ENCODE assay signal across 8 cellular contexts in the genomic region with DNA sequence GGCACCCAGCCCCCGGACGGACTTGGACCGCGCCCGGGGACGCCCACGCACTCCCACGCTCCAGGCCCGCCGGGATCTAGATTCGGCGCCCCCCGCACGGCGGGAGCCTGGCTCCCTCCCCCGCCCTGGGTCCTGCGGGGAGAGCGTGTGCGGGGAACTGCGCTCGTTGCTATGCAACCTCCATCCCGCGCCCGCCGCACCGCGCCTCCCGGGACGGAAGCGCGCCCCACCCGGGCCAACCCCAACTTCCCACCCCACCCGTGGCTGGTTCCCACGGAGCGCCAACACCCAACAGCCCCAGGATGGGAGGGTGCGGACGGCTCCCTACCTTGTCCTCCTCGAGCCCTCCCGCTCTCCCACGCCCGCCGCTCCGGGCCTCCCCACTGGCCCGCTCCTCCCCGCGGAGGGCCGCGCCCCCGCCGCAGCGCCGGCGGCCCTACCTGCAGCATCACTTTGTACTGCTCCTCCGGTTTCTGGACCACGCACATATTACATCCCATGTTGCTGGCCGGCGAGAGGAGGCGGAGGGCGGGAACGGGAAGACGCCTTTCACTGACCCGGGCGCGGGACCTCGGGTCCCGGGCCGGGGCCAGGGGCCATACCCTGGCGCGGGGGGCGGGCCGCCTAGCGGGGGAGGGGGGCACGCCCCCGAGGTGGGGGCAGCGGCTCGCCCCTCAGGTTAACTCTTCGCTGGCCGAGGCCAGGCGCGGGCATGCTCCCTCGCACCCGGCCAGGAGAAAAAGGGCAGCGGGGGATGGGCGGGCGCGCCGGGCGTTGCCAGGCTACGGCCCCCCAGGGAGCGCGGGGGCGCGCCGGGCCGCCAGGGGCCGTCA. TPM values are rescaled to one million over a fixed set of nuclear protein-coding genes. Genes with fewer than 3 reads are reported as not detected.
DNase-seq lines count a peak whose midpoint lies in the region; FAIRE-seq and TF ChIP-seq lines count a peak whose summit lies in the region.

A gene with protein sequence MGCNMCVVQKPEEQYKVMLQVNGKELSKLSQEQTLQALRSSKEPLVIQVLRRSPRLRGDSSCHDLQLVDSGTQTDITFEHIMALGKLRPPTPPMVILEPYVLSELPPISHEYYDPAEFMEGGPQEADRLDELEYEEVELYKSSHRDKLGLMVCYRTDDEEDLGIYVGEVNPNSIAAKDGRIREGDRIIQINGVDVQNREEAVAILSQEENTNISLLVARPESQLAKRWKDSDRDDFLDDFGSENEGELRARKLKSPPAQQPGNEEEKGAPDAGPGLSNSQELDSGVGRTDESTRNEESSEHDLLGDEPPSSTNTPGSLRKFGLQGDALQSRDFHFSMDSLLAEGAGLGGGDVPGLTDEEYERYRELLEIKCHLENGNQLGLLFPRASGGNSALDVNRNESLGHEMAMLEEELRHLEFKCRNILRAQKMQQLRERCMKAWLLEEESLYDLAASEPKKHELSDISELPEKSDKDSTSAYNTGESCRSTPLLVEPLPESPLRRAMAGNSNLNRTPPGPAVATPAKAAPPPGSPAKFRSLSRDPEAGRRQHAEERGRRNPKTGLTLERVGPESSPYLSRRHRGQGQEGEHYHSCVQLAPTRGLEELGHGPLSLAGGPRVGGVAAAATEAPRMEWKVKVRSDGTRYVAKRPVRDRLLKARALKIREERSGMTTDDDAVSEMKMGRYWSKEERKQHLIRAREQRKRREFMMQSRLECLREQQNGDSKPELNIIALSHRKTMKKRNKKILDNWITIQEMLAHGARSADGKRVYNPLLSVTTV (minus strand): TSS at position 746 of the 833 bp plus-strand sequence. CDS start 246 bp downstream, at position 500.

- H3K36me3 ChIP-seq in testis (ENCODE audit: low read depth, missing control alignments): no peaks in the 10 kb centered on the region

- H3K9me3 Mint-ChIP-seq in T-helper 1 cell treated with Interleukin-12 subunit alpha and Interleukin-12 subunit beta and Interleukin-4 antibody, amounts not matched to agents 30 μg/mL and 1 μg/mL, for 36 hours: no peaks in the 10 kb centered on the region
- H3K9me3 Mint-ChIP-seq in activated naive CD4-positive, alpha-beta T cell treated with anti-CD3 and anti-CD28 coated beads, Interleukin-2, amount 10 ng/mL, durations not matched to agents 7 days and 5 days: no peaks in the 10 kb centered on the region

- no peak for TF ChIP-seq CTCF in testis (IDR thresholded peaks at IDR 0.05)

- H3K9me3 ChIP-seq in testis: no peaks in the 10 kb centered on the region

- no peaks in the 10 kb centered on the region for H3K27me3 ChIP-seq in testis

- peaks cover 3% of the 10 kb centered on the region for H3K4me1 Mint-ChIP-seq in T-helper 1 cell treated with Interleukin-12 subunit alpha and Interleukin-12 subunit beta and Interleukin-4 antibody, amounts not matched to agents 30 μg/mL and 1 μg/mL, for 36 hours (ENCODE audit: low read depth)
- H3K4me1 Mint-ChIP-seq in activated naive CD4-positive, alpha-beta T cell treated with anti-CD3 and anti-CD28 coated beads, Interleukin-2, amount 10 ng/mL, durations not matched to agents 7 days and 5 days: peaks cover 17% of the 10 kb centered on the region

- peaks cover 4% of the 10 kb centered on the region for H3K4me1 ChIP-seq in testis

- no peak for DNase-seq in T-helper 1 cell
- DNase-seq in activated naive CD4-positive, alpha-beta T cell treated with anti-CD3 and anti-CD28 coated beads, Interleukin-2, amount 10 ng/mL, durations not matched to agents 7 days and 5 days: peak; percentile 23
- peak; percentile 53 for DNase-seq in iPS-NIHi11 (ENCODE audit: low spot score)
- no peak for DNase-seq in testis
- no peak for DNase-seq in H54 (ENCODE audit: insufficient read length, low spot score)
- DNase-seq in NCI-H2196 (lab: John Stamatoyannopoulos, UW; ENCODE audit: unreplicated experiment): no peak
- no peak for DNase-seq in HTR-8/SVneo (ENCODE audit: insufficient read length, low spot score)

- H3K36me3 Mint-ChIP-seq in T-helper 1 cell treated with Interleukin-12 subunit alpha and Interleukin-12 subunit beta and Interleukin-4 antibody, amounts not matched to agents 30 μg/mL and 1 μg/mL, for 36 hours (ENCODE audit: low read depth): no peaks in the 10 kb centered on the region
- no peaks in the 10 kb centered on the region for H3K36me3 Mint-ChIP-seq in activated naive CD4-positive, alpha-beta T cell treated with anti-CD3 and anti-CD28 coated beads, Interleukin-2, amount 10 ng/mL, durations not matched to agents 7 days and 5 days

- peak within 1 kb of the TSS; percentile 4 to 44 for H3K4me3 ChIP-seq in testis

- H3K27ac Mint-ChIP-seq in T-helper 1 cell treated with Interleukin-12 subunit alpha and Interleukin-12 subunit beta and Interleukin-4 antibody, amounts not matched to agents 30 μg/mL and 1 μg/mL, for 36 hours: no peak within 1 kb of the TSS
- no peak within 1 kb of the TSS for H3K27ac Mint-ChIP-seq in activated naive CD4-positive, alpha-beta T cell treated with anti-CD3 and anti-CD28 coated beads, Interleukin-2, amount 10 ng/mL, durations not matched to agents 7 days and 5 days

- H3K4me3 Mint-ChIP-seq in T-helper 1 cell treated with Interleukin-12 subunit alpha and Interleukin-12 subunit beta and Interleukin-4 antibody, amounts not matched to agents 30 μg/mL and 1 μg/mL, for 36 hours: peak within 1 kb of the TSS; percentile 60
- peak within 1 kb of the TSS; percentile 26 for H3K4me3 Mint-ChIP-seq in activated naive CD4-positive, alpha-beta T cell treated with anti-CD3 and anti-CD28 coated beads, Interleukin-2, amount 10 ng/mL, durations not matched to agents 7 days and 5 days

- peaks cover 56% of the 10 kb centered on the region for H3K27me3 Mint-ChIP-seq in T-helper 1 cell treated with Interleukin-12 subunit alpha and Interleukin-12 subunit beta and Interleukin-4 antibody, amounts not matched to agents 30 μg/mL and 1 μg/mL, for 36 hours (ENCODE audit: low read depth)
- peaks cover 68% of the 10 kb centered on the region for H3K27me3 Mint-ChIP-seq in activated naive CD4-positive, alpha-beta T cell treated with anti-CD3 and anti-CD28 coated beads, Interleukin-2, amount 10 ng/mL, durations not matched to agents 7 days and 5 days

- CTCF ChIA-PET in activated naive CD4-positive, alpha-beta T cell treated with anti-CD3 and anti-CD28 coated beads, Interleukin-2, amount 10 ng/mL, durations not matched to agents 7 days and 5 days (lab: Charles Lee): no interaction called here

- no peak for TF ChIP-seq POLR2A in testis (IDR thresholded peaks at IDR 0.05)
- no peak for TF ChIP-seq POLR2A in H54 (IDR thresholded peaks at IDR 0.05; ENCODE audit: low read depth, low read length)

- no peak for FAIRE-seq in H54 (lab: Jason Lieb, UNC)
- no peak for FAIRE-seq in HTR-8/SVneo (lab: Jason Lieb, UNC)

- intact Hi-C loops in testis (cut with DNase I; ENCODE audit: low total_unique reads): no loop called here

- H3K27ac ChIP-seq in testis: no peak within 1 kb of the TSS

- 0% methylated on average over 3 of the region's 96 CpGs; no CpG with 5 or more reads in 1 of the 2 donors for WGBS in testis, 2 donors

RNA-seq across cellular contexts. Expression of the gene that starts here (rescaled TPM):
- 10 to 100 TPM; 13.5 to 17.2 TPM for total RNA-seq in testis
- polyA plus RNA-seq in testis (ENCODE audit: insufficient read depth, low read depth, low replicate concordance): 11.2 TPM

Comparison
In these comparisons a context has a peak if more than half of its experiments do, and no peak if none do; other contexts are left out.
1. DNase-seq: peak in activated naive CD4-positive, alpha-beta T cell treated with anti-CD3 and anti-CD28 coated beads, Interleukin-2, amount 10 ng/mL, durations not matched to agents 7 days and 5 days (single experiment) and iPS-NIHi11 (single experiment); none in T-helper 1 cell (0 of 5), testis (single experiment), H54 (single experiment), NCI-H2196 (single experiment) and HTR-8/SVneo (single experiment).